ENCODE assay signal across 20 cellular contexts in genomic region chr14:94171208-94171607, GRCh38. TPM values are rescaled to one million over a fixed set of nuclear protein-coding genes. Genes with fewer than 3 reads are reported as not detected.
DNase-seq lines count a peak whose midpoint lies in the region; TF ChIP-seq lines count a peak whose summit lies in the region.
"Had no signal": no experiment of that assay in that cellular context is flagged by ENCODE, and none has a peak within 500 bp of the region (broad histone marks: within the 10 kb centered on the region; RNA-seq: fewer than 3 reads in every experiment).

No MANE protein-coding gene starts in this region.

- peaks cover 10% of the 10 kb centered on the region for H3K4me1 Mint-ChIP-seq in Calu3 (ENCODE audit: low read depth, unreplicated experiment)

- peaks cover 32% of the 10 kb centered on the region for H3K27me3 ChIP-seq in A673 (replicated peaks; ENCODE audit: insufficient read depth, low read depth, low read length, poor library complexity)
- H3K27me3 ChIP-seq: ascending aorta had no signal

- peaks cover 5% of the 10 kb centered on the region for H3K4me1 ChIP-seq in A673 (ENCODE audit: insufficient read depth, low read length, poor library complexity, severe bottlenecking)
- H3K4me1 ChIP-seq: colonic mucosa had no signal

- CTCF ChIA-PET in Calu3 (lab: Charles Lee) (interaction anchor here (1.0 kb wide), 1 partner anchor 150 kb away, joined by 3 read pairs; no protein-coding TSS in a partner anchor), A673 (lab: Charles Lee) (no interaction called here)

- no TSS peak for BruUV-seq in Calu3 (replicated peaks; lab: Mats Ljungman, UMichigan)
- BruUV-seq in A673 (replicated peaks; lab: Mats Ljungman, UMichigan): no TSS peak

- TF ChIP-seq CTCF in Calu3 (IDR thresholded peaks at IDR 0.05; ENCODE audit: unreplicated experiment) (no peak), A673 (conservative IDR thresholded peaks at IDR 0.05; ENCODE audit: low read depth, low read length) (no peak)

- intact Hi-C loops in Calu3 (cut with micrococcal nuclease; ENCODE audit: unreplicated experiment): loop anchor here (10.0 kb wide), 1 partner anchor 244 kb away; no protein-coding TSS in a partner anchor
- intact Hi-C loops in A673 (cut with micrococcal nuclease; ENCODE audit: unreplicated experiment): no loop called here

- POLR2A ChIA-PET in A673 (lab: Charles Lee; ENCODE audit: low non-redundant PET): no interaction called here

- H3K27ac Mint-ChIP-seq in Calu3 (ENCODE audit: unreplicated experiment): no peak overlapping the region
- H3K27ac Mint-ChIP-seq: stimulated activated effector memory CD8-positive, alpha-beta T cell treated with anti-CD3 and anti-CD28 coated beads, Interleukin-12 subunit alpha, Interleukin-12 subunit beta, amount 100 ng/mL, for 72 hours had no signal

- H3K9me3 ChIP-seq in A673 (ENCODE audit: low read depth, low read length, poor library complexity, severe bottlenecking): no peaks in the 10 kb centered on the region
- H3K9me3 ChIP-seq: ascending aorta; BLaER1 treated with 17β-estradiol and CSF1 and Interleukin-3, amounts not matched to agents 10 nM and 100 nM; colonic mucosa; spleen; tibial nerve had no signal

- H3K4me3 Mint-ChIP-seq in Calu3 (ENCODE audit: low read depth, unreplicated experiment): no peak overlapping the region

- peaks cover 62% of the 10 kb centered on the region for H3K27me3 Mint-ChIP-seq in Calu3 (ENCODE audit: unreplicated experiment)

- H3K9me3 Mint-ChIP-seq in Calu3 (ENCODE audit: low read depth, unreplicated experiment): no peaks in the 10 kb centered on the region
- H3K9me3 Mint-ChIP-seq: naive thymus-derived CD8-positive, alpha-beta T cell; stimulated activated effector memory CD8-positive, alpha-beta T cell treated with anti-CD3 and anti-CD28 coated beads, Interleukin-12 subunit alpha, Interleukin-12 subunit beta, amount 100 ng/mL, for 72 hours had no signal

- DNase-seq in Daoy (ENCODE audit: low read depth): peak; percentile 23
- DNase-seq in HT1080 (ENCODE audit: low read depth): peak; percentile 35
- DNase-seq in amniotic stem cell (lab: John Stamatoyannopoulos, UW): peak; percentile 21
- DNase-seq in kidney tubule cell (ENCODE audit: low spot score): peak; percentile 71
- DNase-seq in Calu3: no peak
- DNase-seq in A673 (ENCODE audit: low spot score): no peak
- no peak for DNase-seq in stimulated activated CD4-positive, alpha-beta T cell treated with anti-CD3 and anti-CD28 coated beads, Interleukin-15, amount 100 ng/mL, for 24 hours
- no peak for DNase-seq in foreskin melanocyte
- DNase-seq: activated gamma-delta T cell; colonic mucosa; glutamatergic neuron; naive thymus-derived CD8-positive, alpha-beta T cell; NCI-H1436; spleen; T-helper 9 cell had no signal

- no peak overlapping the region for H3K27ac ChIP-seq in A673 (ENCODE audit: low read depth, low read length, poor library complexity, severe bottlenecking)
- H3K27ac ChIP-seq: ascending aorta; BLaER1 treated with 17β-estradiol and CSF1 and Interleukin-3, amounts not matched to agents 10 nM and 100 nM; colonic mucosa; spleen; tibial nerve had no signal

- H3K36me3 Mint-ChIP-seq in Calu3 (ENCODE audit: insufficient read depth, unreplicated experiment): peaks cover 20% of the 10 kb centered on the region
- H3K36me3 Mint-ChIP-seq: naive thymus-derived CD8-positive, alpha-beta T cell; stimulated activated effector memory CD8-positive, alpha-beta T cell treated with anti-CD3 and anti-CD28 coated beads, Interleukin-12 subunit alpha, Interleukin-12 subunit beta, amount 100 ng/mL, for 72 hours had no signal

- H3K4me3 ChIP-seq in A673 (ENCODE audit: low read depth, low read length, poor library complexity, severe bottlenecking): no peak overlapping the region
- H3K4me3 ChIP-seq: ascending aorta; BLaER1 treated with 17β-estradiol and CSF1 and Interleukin-3, amounts not matched to agents 10 nM and 100 nM; colonic mucosa; spleen; tibial nerve had no signal

- H3K36me3 ChIP-seq in A673 (ENCODE audit: insufficient read depth, low read length, poor library complexity, severe bottlenecking): no peaks in the 10 kb centered on the region
- H3K36me3 ChIP-seq: ascending aorta; BLaER1 treated with 17β-estradiol and CSF1 and Interleukin-3, amounts not matched to agents 10 nM and 100 nM; colonic mucosa; spleen; tibial nerve had no signal

RNA-seq across cellular contexts. Expression of gene PPP4R4, which starts 2.9 kb away (rescaled TPM):
- total RNA-seq in Daoy (2014; rRNA removed; shearing (Covaris generic)): 7.1 and 17.6 TPM in 2 replicates
- 2.0 and 8.8 TPM in 2 replicates for total RNA-seq in HT1080 (2014; rRNA removed; shearing (Covaris generic))
- polyA plus RNA-seq in HT1080 (2015; cell fraction: cytosol; rRNA removed): 3.5 and 4.3 TPM in 2 replicates
- polyA plus RNA-seq in HT1080 (2015; cell fraction: nucleus; rRNA removed): 4.2 and 5.7 TPM in 2 replicates
- 0.10 and 0.78 TPM in 2 replicates for total RNA-seq in Calu3 (2022)
- 0.88 and 1.2 TPM in 2 replicates for total RNA-seq in A673 (2021)
- total RNA-seq: ascending aorta, lung microvascular endothelial cell had no signal

RNA-seq across cellular contexts. Expression of gene IFI27L2, which starts 41.8 kb away (rescaled TPM):
- total RNA-seq in Daoy (2014; rRNA removed; shearing (Covaris generic)): 68.5 and 99.1 TPM in 2 replicates
- total RNA-seq in HT1080 (2014; rRNA removed; shearing (Covaris generic)): 35.8 and 57.6 TPM in 2 replicates
- 63.4 and 77.5 TPM in 2 replicates for polyA plus RNA-seq in HT1080 (2015; cell fraction: cytosol; rRNA removed)
- polyA plus RNA-seq in HT1080 (2015; cell fraction: nucleus; rRNA removed): 26.0 and 37.5 TPM in 2 replicates
- total RNA-seq in Calu3 (2022) (40.4 and 57.1 TPM in 2 replicates), A673 (2021) (12.4 and 13.4 TPM in 2 replicates)

Comparison
In these comparisons a context has a peak if more than half of its experiments do, and no peak if none do; other contexts are left out.
1. DNase-seq: peak in Daoy (single experiment), HT1080 (single experiment), amniotic stem cell (single experiment) and kidney tubule cell (single experiment); none in Calu3 (single experiment), A673 (single experiment), stimulated activated CD4-positive, alpha-beta T cell treated with anti-CD3 and anti-CD28 coated beads, Interleukin-15, amount 100 ng/mL, for 24 hours (single experiment) and foreskin melanocyte (single experiment).